20 cellular contexts compared by ENCODE assay signal in genomic region chr4:139007640-139008039, GRCh38. TPM values are rescaled to one million over a fixed set of nuclear protein-coding genes. Genes with fewer than 3 reads are reported as not detected.
DNase-seq lines count a peak whose midpoint lies in the region; ATAC-seq and TF ChIP-seq lines count a peak whose summit lies in the region.
"Had no signal": no experiment of that assay in that cellular context is flagged by ENCODE, and none has a peak within 500 bp of the region (broad histone marks: within the 10 kb centered on the region; RNA-seq: fewer than 3 reads in every experiment).

No MANE protein-coding gene starts in this region.

- TF ChIP-seq CTCF in ovary (IDR thresholded peaks at IDR 0.05), result no peak

- H3K4me3 ChIP-seq in mucosa of rectum (ENCODE audit: low read length in 2 of 2) (no peak overlapping the region), ovary (no peak overlapping the region)
- H3K4me3 ChIP-seq: BLaER1 treated with 17β-estradiol and CSF1 and Interleukin-3, amounts not matched to agents 10 nM and 100 nM had no signal

- H3K36me3 ChIP-seq in mucosa of rectum (ENCODE audit: control insufficient read depth in 2 of 2, insufficient read depth in 2 of 2, low read length in 2 of 2) (no peaks in the 10 kb centered on the region), ovary (no peaks in the 10 kb centered on the region)

- no peak overlapping the region for H3K9ac ChIP-seq in mucosa of rectum (ENCODE audit: low read depth in 1 of 2, low read length in 2 of 2)
- H3K9ac ChIP-seq: BLaER1 treated with 17β-estradiol and CSF1 and Interleukin-3, amounts not matched to agents 10 nM and 100 nM had no signal

- ATAC-seq in esophagus mucosa (peak; percentile 61), HG03442 (IDR thresholded peaks at IDR 0.05; ENCODE audit: unreplicated experiment) (no peak)
- ATAC-seq: CD8-positive, alpha-beta T cell; Panc1 had no signal

- peak overlapping the region; percentile 24 to 71 for H3K27ac ChIP-seq in mucosa of rectum (ENCODE audit: low read depth in 2 of 2, low read length in 2 of 2)
- H3K27ac ChIP-seq in ovary, result no peak overlapping the region
- H3K27ac ChIP-seq: BLaER1 treated with 17β-estradiol and CSF1 and Interleukin-3, amounts not matched to agents 10 nM and 100 nM had no signal

- WGBS in ovary, 3 donors, result 89 to 94% (median 91%) methylated on average over 2 of the region's 2 CpGs

- peak; percentile 33 for DNase-seq in HT1080 (ENCODE audit: low read depth)
- DNase-seq in T1000 (lab: John Stamatoyannopoulos, UW), result peak; percentile 37
- DNase-seq in medulla oblongata (ENCODE audit: extremely low spot score), result no peak
- DNase-seq in ovary, result no peak
- no peak for DNase-seq in HEK293T (ENCODE audit: extremely low spot score)
- DNase-seq: CD8-positive, alpha-beta T cell; GDM1; H7; Karpas-422; NCI-H1694 treated with DMSO at 0.1 percent for 48 hours; NCI-H2081 treated with DMSO at 0.1 percent for 48 hours; NCI-H2171 treated with DMSO at 0.1 percent for 48 hours; NCI-H524 treated with DMSO at 0.1 percent for 48 hours; NCI-H82; Right ventricle myocardium superior had no signal

- intact Hi-C loops in ovary (cut with DNase I), result no loop called here

- peaks cover 0 to 8% of the 10 kb centered on the region in 2 donors for H3K4me1 ChIP-seq in mucosa of rectum (ENCODE audit: control insufficient read depth in 2 of 2, insufficient read depth in 2 of 2, low read length in 2 of 2)
- H3K4me1 ChIP-seq in ovary (ENCODE audit: insufficient read depth), result no peaks in the 10 kb centered on the region
- H3K4me1 ChIP-seq: BLaER1 treated with 17β-estradiol and CSF1 and Interleukin-3, amounts not matched to agents 10 nM and 100 nM had no signal

- no peak for TF ChIP-seq EP300 in ovary (IDR thresholded peaks at IDR 0.05)

- H3K27me3 ChIP-seq in mucosa of rectum (ENCODE audit: control insufficient read depth in 2 of 2, insufficient read depth in 2 of 2, low read length in 2 of 2) (no peaks in the 10 kb centered on the region), ovary (no peaks in the 10 kb centered on the region)
- H3K27me3 ChIP-seq: BLaER1 treated with 17β-estradiol and CSF1 and Interleukin-3, amounts not matched to agents 10 nM and 100 nM had no signal

- TF ChIP-seq POLR2A in ovary (IDR thresholded peaks at IDR 0.05), result no peak

- POLR2A ChIA-PET in HEK293T (lab: Yijun Ruan, JAX), result no interaction called here

- CTCF ChIA-PET in HEK293T (lab: Yijun Ruan, JAX), result no interaction called here

- H3K9me3 ChIP-seq in mucosa of rectum (ENCODE audit: control insufficient read depth in 2 of 2, low read length in 2 of 2), result no peaks in the 10 kb centered on the region
- no peaks in the 10 kb centered on the region for H3K9me3 ChIP-seq in ovary

TF ChIP-seq in HEK293T, 16 proteins besides CTCF, POLR2A, EP300 and RAD21:
- TF ChIP-seq ARNT (IDR thresholded peaks at IDR 0.05) (no peak), BHLHE40 (IDR thresholded peaks at IDR 0.05; ENCODE audit: borderline replicate concordance) (no peak), SUZ12 (IDR thresholded peaks at IDR 0.05) (no peak), FOXM1 (IDR thresholded peaks at IDR 0.05; ENCODE audit: borderline replicate concordance) (no peak), ELF4 (IDR thresholded peaks at IDR 0.05) (no peak), HDGF (IDR thresholded peaks at IDR 0.05; ENCODE audit: borderline replicate concordance) (no peak), SP1 (IDR thresholded peaks at IDR 0.05) (no peak), TARDBP (IDR thresholded peaks at IDR 0.05) (no peak), NFRKB (IDR thresholded peaks at IDR 0.05) (no peak), FOXK2 (IDR thresholded peaks at IDR 0.05) (no peak), LEF1 (IDR thresholded peaks at IDR 0.05; ENCODE audit: borderline replicate concordance) (no peak), L3MBTL2 (conservative IDR thresholded peaks at IDR 0.05) (no peak), CTBP1 (IDR thresholded peaks at IDR 0.05; ENCODE audit: borderline replicate concordance) (no peak), FOXA1 (IDR thresholded peaks at IDR 0.05) (no peak)
- TF ChIP-seq, protein P1, sequence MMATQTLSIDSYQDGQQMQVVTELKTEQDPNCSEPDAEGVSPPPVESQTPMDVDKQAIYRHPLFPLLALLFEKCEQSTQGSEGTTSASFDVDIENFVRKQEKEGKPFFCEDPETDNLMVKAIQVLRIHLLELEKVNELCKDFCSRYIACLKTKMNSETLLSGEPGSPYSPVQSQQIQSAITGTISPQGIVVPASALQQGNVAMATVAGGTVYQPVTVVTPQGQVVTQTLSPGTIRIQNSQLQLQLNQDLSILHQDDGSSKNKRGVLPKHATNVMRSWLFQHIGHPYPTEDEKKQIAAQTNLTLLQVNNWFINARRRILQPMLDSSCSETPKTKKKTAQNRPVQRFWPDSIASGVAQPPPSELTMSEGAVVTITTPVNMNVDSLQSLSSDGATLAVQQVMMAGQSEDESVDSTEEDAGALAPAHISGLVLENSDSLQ (IDR thresholded peaks at IDR 0.05), result no peak

RNA-seq across cellular contexts. Expression of gene NOCT, which starts 7.9 kb away (rescaled TPM):
- total RNA-seq in HT1080 (2014; rRNA removed; shearing (Covaris generic)), result 25.2 and 30.4 TPM in 2 replicates
- polyA plus RNA-seq in HT1080 (2015; cell fraction: cytosol; rRNA removed), result 7.3 and 9.7 TPM in 2 replicates
- polyA plus RNA-seq in HT1080 (2015; cell fraction: nucleus; rRNA removed), result 7.4 and 9.8 TPM in 2 replicates
- 11.2 TPM for total RNA-seq in esophagus mucosa
- 1 to 10 TPM in 6 of 7 donors, under 1 TPM in 1; 0.97 to 5.9 (median 1.8) TPM for total RNA-seq in ovary
- 1 to 10 TPM in 1 of 2 donors, under 1 TPM in 1; 0.54 to 2.5 TPM for polyA plus RNA-seq in ovary

Comparison
In these comparisons a context has a peak if more than half of its experiments do, and no peak if none do; other contexts are left out.
1. DNase-seq: peak in HT1080 (single experiment) and T1000 (single experiment); none in medulla oblongata (single experiment), ovary (0 of 5) and HEK293T (single experiment).
2. H3K27ac ChIP-seq: peak in mucosa of rectum (2 of 2); none in ovary (0 of 2).